13 cellular contexts compared by ENCODE assay signal in genomic region chr20:48051810-48052491, GRCh38.
DNase-seq lines count a peak whose midpoint lies in the region; ATAC-seq, FAIRE-seq and TF ChIP-seq lines count a peak whose summit lies in the region.
"Had no signal": no experiment of that assay in that cellular context is flagged by ENCODE, and none has a peak within 500 bp of the region (broad histone marks: within the 10 kb centered on the region; RNA-seq: fewer than 3 reads in every experiment).

No MANE protein-coding gene starts in this region.

- no peak for ATAC-seq in HG03196 (IDR thresholded peaks at IDR 0.05; ENCODE audit: unreplicated experiment)
- ATAC-seq: activated naive CD4-positive, alpha-beta T cell treated with anti-CD3 and anti-CD28 coated beads, Interleukin-2, amount 50 U/mL, for 72 hours; Panc1 had no signal

- H3K4me1 ChIP-seq in endothelial cell of umbilical vein (ENCODE audit: control insufficient read depth, extremely low read depth, insufficient read depth, low read length) (no peaks in the 10 kb centered on the region), tibial artery (peaks cover 0 to 8% (median 0%) of the 10 kb centered on the region in 4 donors)

- H3K36me3 ChIP-seq in endothelial cell of umbilical vein (ENCODE audit: control insufficient read depth in 2 of 2, extremely low read depth in 1 of 2, insufficient read depth in 2 of 2, low read length in 2 of 2) (no peaks in the 10 kb centered on the region), tibial artery (no peaks in the 10 kb centered on the region)

- no peaks in the 10 kb centered on the region for H3K79me2 ChIP-seq in endothelial cell of umbilical vein (ENCODE audit: control insufficient read depth, insufficient read depth, low read length)

- no peak overlapping the region for H3K4me2 ChIP-seq in endothelial cell of umbilical vein (ENCODE audit: insufficient read depth, low read length)

- DNase-seq in GM04503 (ENCODE audit: low read depth), result peak; percentile 38
- DNase-seq in NCI-H226, result peak; percentile 69
- peak; percentile 82 for DNase-seq in endothelial cell of umbilical vein (ENCODE audit: low read depth, low spot score)
- DNase-seq in pulmonary artery endothelial cell (ENCODE audit: low read depth, low spot score), result peak; percentile 81
- no peak for DNase-seq in SKM-1 treated with dmso at 0.1 percent for 144 hours (lab: John Stamatoyannopoulos, UW; ENCODE audit: unreplicated experiment)
- no peak for DNase-seq in tibial artery
- no peak for DNase-seq in stimulated activated naive CD4-positive, alpha-beta T cell treated with Interleukin-2 at 50 U/mL for 16 hours (lab: John Stamatoyannopoulos, UW)
- DNase-seq: activated CD4-positive, alpha-beta T cell treated with anti-CD3 and anti-CD28 coated beads for 1 hour; glutamatergic neuron; Kasumi-1 had no signal

- no peaks in the 10 kb centered on the region for H3K9me1 ChIP-seq in endothelial cell of umbilical vein (replicated peaks; ENCODE audit: control insufficient read depth, extremely low read depth, insufficient read depth, low read length)

- no peak overlapping the region for H3K9ac ChIP-seq in endothelial cell of umbilical vein (replicated peaks; ENCODE audit: extremely low read depth, insufficient read depth, low read length)

- no peak for FAIRE-seq in endothelial cell of umbilical vein (lab: Jason Lieb, UNC)

- H3K27ac ChIP-seq in endothelial cell of umbilical vein (ENCODE audit: insufficient read depth, low read depth, low read length) (no peak overlapping the region), tibial artery (no peak overlapping the region)

- H3K27me3 ChIP-seq in endothelial cell of umbilical vein (ENCODE audit: control insufficient read depth in 2 of 2, insufficient read depth in 2 of 2, low read length in 2 of 2) (peaks cover 0 to 2% of the 10 kb centered on the region in 2 experiments), tibial artery (no peaks in the 10 kb centered on the region)

- H3K4me3 ChIP-seq in endothelial cell of umbilical vein (replicated peaks in 1 of 3; ENCODE audit: insufficient read depth in 1 of 3, low read depth in 1 of 3, low read length in 3 of 3), result no peak overlapping the region
- no peak overlapping the region for H3K4me3 ChIP-seq in tibial artery

- H3K9me3 ChIP-seq in endothelial cell of umbilical vein (replicated peaks; ENCODE audit: control insufficient read depth, insufficient read depth, low read length), result no peaks in the 10 kb centered on the region
- H3K9me3 ChIP-seq in tibial artery, result no peaks in the 10 kb centered on the region

- dilution Hi-C loops in endothelial cell of umbilical vein (cut with MboI; ENCODE audit: extremely low pct_ligation_motif_present, low sequenced_read_pairs), result no loop called here

- intact Hi-C loops in endothelial cell of umbilical vein (cut with micrococcal nuclease) (no loop called here), tibial artery (cut with DNase I; ENCODE audit: low total_unique reads) (no loop called here)

- no peak for TF ChIP-seq CTCF in endothelial cell of umbilical vein (IDR thresholded peaks at IDR 0.05; ENCODE audit: extremely low read depth in 1 of 2, insufficient read depth in 1 of 2, low read depth in 1 of 2, low read length in 2 of 2)
- TF ChIP-seq CTCF in tibial artery (IDR thresholded peaks at IDR 0.05), result no peak

- BruUV-seq in endothelial cell of umbilical vein (replicated peaks; lab: Mats Ljungman, UMichigan), result no TSS peak

- CTCF ChIA-PET in endothelial cell of umbilical vein (lab: Charles Lee), result no interaction called here

- H4K20me1 ChIP-seq in endothelial cell of umbilical vein (replicated peaks; ENCODE audit: control insufficient read depth, extremely low read depth, insufficient read depth, low read length), result no peaks in the 10 kb centered on the region

- H2AFZ ChIP-seq in endothelial cell of umbilical vein (ENCODE audit: low read depth, low read length), result no peak overlapping the region

- TF ChIP-seq POLR2A in endothelial cell of umbilical vein (IDR thresholded peaks at IDR 0.05; ENCODE audit: low read depth, low read length), result no peak

- POLR2A ChIA-PET in endothelial cell of umbilical vein (lab: Charles Lee), result no interaction called here

TF ChIP-seq in endothelial cell of umbilical vein, 7 proteins besides CTCF, POLR2A, EP300 and RAD21:
- TF ChIP-seq GATA2 (IDR thresholded peaks at IDR 0.05; ENCODE audit: insufficient read depth, insufficient read length, low read depth, low read length) (no peak), MYC (IDR thresholded peaks at IDR 0.05; ENCODE audit: low read depth, low read length) (no peak), EZH2 (IDR thresholded peaks at IDR 0.05; ENCODE audit: borderline replicate concordance, low read depth, low read length, severe bottlenecking) (no peak), JUN (IDR thresholded peaks at IDR 0.05; ENCODE audit: borderline replicate concordance, insufficient read depth, insufficient read length, low read depth) (no peak), FOS (IDR thresholded peaks at IDR 0.05; ENCODE audit: borderline replicate concordance, insufficient read depth, low read length) (no peak), POLR2AphosphoS5 (IDR thresholded peaks at IDR 0.05; ENCODE audit: insufficient read depth, low read depth, low read length) (no peak)
- TF ChIP-seq, protein P1, sequence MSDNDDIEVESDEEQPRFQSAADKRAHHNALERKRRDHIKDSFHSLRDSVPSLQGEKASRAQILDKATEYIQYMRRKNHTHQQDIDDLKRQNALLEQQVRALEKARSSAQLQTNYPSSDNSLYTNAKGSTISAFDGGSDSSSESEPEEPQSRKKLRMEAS (IDR thresholded peaks at IDR 0.05; ENCODE audit: insufficient read depth, insufficient read length), result no peak

Comparison
In these comparisons a context has a peak if more than half of its experiments do, and no peak if none do; other contexts are left out.
1. DNase-seq: peak in GM04503 (single experiment), NCI-H226 (single experiment), endothelial cell of umbilical vein (single experiment) and pulmonary artery endothelial cell (single experiment); none in SKM-1 treated with dmso at 0.1 percent for 144 hours (single experiment), tibial artery (0 of 2) and stimulated activated naive CD4-positive, alpha-beta T cell treated with Interleukin-2 at 50 U/mL for 16 hours (single experiment).